In genomic region chr3:119279101-119279554, GRCh38 we compare ENCODE assay signal across 13 cellular contexts. TPM values are rescaled to one million over a fixed set of nuclear protein-coding genes. Genes with fewer than 3 reads are reported as not detected.
DNase-seq lines count a peak whose midpoint lies in the region; ATAC-seq and TF ChIP-seq lines count a peak whose summit lies in the region.
"Had no signal": no experiment of that assay in that cellular context is flagged by ENCODE, and none has a peak within 500 bp of the region (broad histone marks: within the 10 kb centered on the region; RNA-seq: fewer than 3 reads in every experiment).

No MANE protein-coding gene starts in this region.

- no peaks in the 10 kb centered on the region for H3K36me3 Mint-ChIP-seq in stimulated activated effector memory CD8-positive, alpha-beta T cell treated with anti-CD3 and anti-CD28 coated beads, Interleukin-12 subunit alpha, Interleukin-12 subunit beta, amount 100 ng/mL, for 72 hours
- H3K36me3 Mint-ChIP-seq in CD8-positive, alpha-beta T cell = peaks cover 5% of the 10 kb centered on the region

- H3K9me3 ChIP-seq in MG63 = no peaks in the 10 kb centered on the region
- no peaks in the 10 kb centered on the region for H3K9me3 ChIP-seq in CD8-positive, alpha-beta T cell (ENCODE audit: low read length)
- H3K9me3 ChIP-seq: SK-N-SH had no signal

- no peak overlapping the region for H3K4me3 ChIP-seq in MG63
- no peak overlapping the region for H3K4me3 ChIP-seq in CD8-positive, alpha-beta T cell (ENCODE audit: low read depth, low read length)

- no peaks in the 10 kb centered on the region for H3K27me3 ChIP-seq in MG63
- no peaks in the 10 kb centered on the region for H3K27me3 ChIP-seq in CD8-positive, alpha-beta T cell (ENCODE audit: insufficient read depth, low read length)

- no peak overlapping the region for H3K4me3 Mint-ChIP-seq in stimulated activated effector memory CD8-positive, alpha-beta T cell treated with anti-CD3 and anti-CD28 coated beads, Interleukin-12 subunit alpha, Interleukin-12 subunit beta, amount 100 ng/mL, for 72 hours
- no peak overlapping the region for H3K4me3 Mint-ChIP-seq in CD8-positive, alpha-beta T cell

- intact Hi-C loops in CD8-positive, alpha-beta T cell (cut with DNase I, micrococcal nuclease) = loop anchor here (5.0 to 10.0 kb wide), 4 partner anchors 46 to 403 kb away; partner anchors contain the start of gene TMEM39A (in 1 of the 2)

- H3K27ac Mint-ChIP-seq in stimulated activated effector memory CD8-positive, alpha-beta T cell treated with anti-CD3 and anti-CD28 coated beads, Interleukin-12 subunit alpha, Interleukin-12 subunit beta, amount 100 ng/mL, for 72 hours = peak overlapping the region; percentile 58
- no peak overlapping the region for H3K27ac Mint-ChIP-seq in CD8-positive, alpha-beta T cell

- H3K27ac ChIP-seq in cingulate gyrus (ENCODE audit: low read depth, low read length) = peak overlapping the region; percentile 62
- H3K27ac ChIP-seq in CD8-positive, alpha-beta T cell (ENCODE audit: low read depth, low read length) = no peak overlapping the region

- H3K4me1 ChIP-seq in CD8-positive, alpha-beta T cell (ENCODE audit: insufficient read depth, low read length) = no peaks in the 10 kb centered on the region

- peaks cover 5% of the 10 kb centered on the region for H3K4me1 Mint-ChIP-seq in stimulated activated effector memory CD8-positive, alpha-beta T cell treated with anti-CD3 and anti-CD28 coated beads, Interleukin-12 subunit alpha, Interleukin-12 subunit beta, amount 100 ng/mL, for 72 hours
- peaks cover 4% of the 10 kb centered on the region for H3K4me1 Mint-ChIP-seq in CD8-positive, alpha-beta T cell (ENCODE audit: low read depth)

- TF ChIP-seq CTCF in CD8-positive, alpha-beta T cell (IDR thresholded peaks at IDR 0.05) = no peak

- POLR2A ChIA-PET in CD8-positive, alpha-beta T cell (lab: Charles Lee) = no interaction called here

- CTCF ChIA-PET in CD8-positive, alpha-beta T cell (lab: Charles Lee) = interaction anchor here (1.3 kb wide), 1 partner anchor 38 kb away, joined by 4 read pairs; the partner anchor contains the start of gene B4GALT4

- DNase-seq in MG63 (peak; percentile 60), left lobe of liver (ENCODE audit: low spot score) (peak; percentile 65), dedifferentiated amniotic fluid mesenchymal stem cell (ENCODE audit: extremely low spot score) (no peak), hepatic stellate cell (ENCODE audit: low spot score) (no peak)
- no peak for DNase-seq in stimulated activated effector memory CD8-positive, alpha-beta T cell treated with anti-CD3 and anti-CD28 coated beads, Interleukin-12 subunit alpha, Interleukin-12 subunit beta, amount 100 ng/mL, for 72 hours (ENCODE audit: low spot score in 2 of 2)
- DNase-seq in CD8-positive, alpha-beta T cell = no peak
- DNase-seq: activated CD8-positive, alpha-beta memory T cell treated with anti-CD3 and anti-CD28 coated beads, Interleukin-2, amount 50 U/mL, for 4 hours; DMS79 treated with DMSO at 0.1 percent for 48 hours; effector CD4-positive, alpha-beta T cell; Karpas-422; SK-N-SH had no signal

- ATAC-seq in left lobe of liver (peak; percentile 86), HG02623 (IDR thresholded peaks at IDR 0.05; ENCODE audit: unreplicated experiment) (no peak)
- no peak for ATAC-seq in stimulated activated effector memory CD8-positive, alpha-beta T cell treated with anti-CD3 and anti-CD28 coated beads, Interleukin-12 subunit alpha, Interleukin-12 subunit beta, amount 100 ng/mL, for 72 hours
- no peak for ATAC-seq in CD8-positive, alpha-beta T cell

- H3K27me3 Mint-ChIP-seq in CD8-positive, alpha-beta T cell (ENCODE audit: low read depth) = no peaks in the 10 kb centered on the region

- peaks cover 9% of the 10 kb centered on the region for H3K9me3 Mint-ChIP-seq in stimulated activated effector memory CD8-positive, alpha-beta T cell treated with anti-CD3 and anti-CD28 coated beads, Interleukin-12 subunit alpha, Interleukin-12 subunit beta, amount 100 ng/mL, for 72 hours
- H3K9me3 Mint-ChIP-seq in CD8-positive, alpha-beta T cell = peaks cover 13% of the 10 kb centered on the region

- H3K36me3 ChIP-seq in MG63 = no peaks in the 10 kb centered on the region
- no peaks in the 10 kb centered on the region for H3K36me3 ChIP-seq in CD8-positive, alpha-beta T cell (ENCODE audit: insufficient read depth, low read length)

RNA-seq across cellular contexts. Expression of gene ARHGAP31, which starts 15.1 kb away (rescaled TPM):
- total RNA-seq in MG63 (2014; rRNA removed; shearing (Covaris generic); ENCODE audit: low replicate concordance) = 4.2 and 5.0 TPM in 2 replicates
- total RNA-seq in left lobe of liver = 2.9 TPM
- total RNA-seq in CD8-positive, alpha-beta T cell = 1 to 10 TPM in 1 of 2 experiments, under 1 TPM in 1; 1.00 to 1.1 TPM

RNA-seq across cellular contexts. Expression of gene B4GALT4, which starts 38.5 kb away (rescaled TPM):
- 13.2 and 17.7 TPM in 2 replicates for total RNA-seq in MG63 (2014; rRNA removed; shearing (Covaris generic); ENCODE audit: low replicate concordance)
- total RNA-seq in left lobe of liver = 7.5 TPM
- 10 to 100 TPM; 18.2 to 18.6 TPM for total RNA-seq in CD8-positive, alpha-beta T cell

Comparison
In these comparisons a context has a peak if more than half of its experiments do, and no peak if none do; other contexts are left out.
1. DNase-seq: peak in MG63 (single experiment) and left lobe of liver (single experiment); none in stimulated activated effector memory CD8-positive, alpha-beta T cell treated with anti-CD3 and anti-CD28 coated beads, Interleukin-12 subunit alpha, Interleukin-12 subunit beta, amount 100 ng/mL, for 72 hours (0 of 2), CD8-positive, alpha-beta T cell (0 of 7), dedifferentiated amniotic fluid mesenchymal stem cell (single experiment) and hepatic stellate cell (single experiment).